Comparison of ENCODE assay signal across 11 cellular contexts in genomic region chr3:48112813-48113212, GRCh38.
A peak's percentile ranks its signal among the peaks of the same experiment; 100 is the strongest.
DNase-seq lines count a peak whose midpoint lies in the region; ATAC-seq and TF ChIP-seq lines count a peak whose summit lies in the region.
"Had no signal": no experiment of that assay in that cellular context is flagged by ENCODE, and none has a peak within 500 bp of the region (broad histone marks: within the 10 kb centered on the region; RNA-seq: fewer than 3 reads in every experiment).

No MANE protein-coding gene starts in this region.

- H3K36me3 Mint-ChIP-seq in memory B cell, result no peaks in the 10 kb centered on the region

- POLR2A ChIA-PET in OCI-LY7 (lab: Charles Lee), result interaction anchor here (0.6 kb wide), 1 partner anchor 297 kb away, joined by 4 read pairs; no protein-coding TSS in a partner anchor

- H3K36me3 ChIP-seq in OCI-LY7 (ENCODE audit: insufficient read depth, low read length), result no peaks in the 10 kb centered on the region
- H3K36me3 ChIP-seq: vagina, WERI-Rb-1 had no signal

- intact Hi-C loops in OCI-LY7 (cut with micrococcal nuclease; ENCODE audit: unreplicated experiment), result no loop called here

- H3K4me1 Mint-ChIP-seq in memory B cell, result peaks cover 10% of the 10 kb centered on the region

- no peaks in the 10 kb centered on the region for H3K79me2 ChIP-seq in OCI-LY7 (ENCODE audit: insufficient read depth, low read depth, low read length)

- no peak overlapping the region for H2AFZ ChIP-seq in OCI-LY7 (ENCODE audit: low read length)

- CTCF ChIA-PET in OCI-LY7 (lab: Charles Lee; ENCODE audit: unreplicated experiment), result interaction anchor here (0.6 kb wide), 1 partner anchor 444 kb away, joined by 4 read pairs; no protein-coding TSS in a partner anchor

- ATAC-seq in GM21717 (IDR thresholded peaks at IDR 0.05; ENCODE audit: unreplicated experiment), result peak; percentile 26
- ATAC-seq in memory B cell (ENCODE audit: low read depth), result no peak
- ATAC-seq in HG03521 (IDR thresholded peaks at IDR 0.05; ENCODE audit: unreplicated experiment), result no peak

- no peaks in the 10 kb centered on the region for H3K9me3 Mint-ChIP-seq in memory B cell

- no peak overlapping the region for H3K4me3 ChIP-seq in OCI-LY7 (ENCODE audit: low read depth, low read length, poor library complexity, severe bottlenecking)
- H3K4me3 ChIP-seq: vagina had no signal

- peak overlapping the region; percentile 65 for H3K4me3 Mint-ChIP-seq in memory B cell
- H3K4me3 Mint-ChIP-seq: endodermal cell had no signal

- no peaks in the 10 kb centered on the region for H3K4me1 ChIP-seq in OCI-LY7 (ENCODE audit: insufficient read depth, low read length, poor library complexity, severe bottlenecking)
- H3K4me1 ChIP-seq: vagina had no signal

- H3K4me2 ChIP-seq in OCI-LY7 (ENCODE audit: low read length), result peak overlapping the region; percentile 1; the same call in 1 of the 2 replicates

- DNase-seq in EH (ENCODE audit: low read depth), result peak; percentile 6
- DNase-seq in OCI-LY7 (ENCODE audit: low spot score), result no peak
- DNase-seq in memory B cell (ENCODE audit: low spot score in 2 of 2), result no peak
- no peak for DNase-seq in hepatic stellate cell (ENCODE audit: low spot score)
- DNase-seq in C1 segment of cervical spinal cord (lab: John Stamatoyannopoulos, UW), result no peak
- no peak for DNase-seq in NCI-H128 (lab: John Stamatoyannopoulos, UW; ENCODE audit: unreplicated experiment)
- DNase-seq: endodermal cell, WERI-Rb-1 had no signal

- H3K27ac ChIP-seq in OCI-LY7 (ENCODE audit: low read depth, low read length, poor library complexity, severe bottlenecking), result no peak overlapping the region
- H3K27ac ChIP-seq: vagina, WERI-Rb-1 had no signal

- BruUV-seq in OCI-LY7 (replicated peaks; lab: Mats Ljungman, UMichigan), result no TSS peak

- H3K27me3 Mint-ChIP-seq in memory B cell, result no peaks in the 10 kb centered on the region

- no peak for TF ChIP-seq CTCF in OCI-LY7 (conservative IDR thresholded peaks at IDR 0.05; ENCODE audit: low read length)

- no peaks in the 10 kb centered on the region for H4K20me1 ChIP-seq in OCI-LY7 (ENCODE audit: insufficient read depth, low read length)

- H3K9me3 ChIP-seq in OCI-LY7 (ENCODE audit: low read length), result peaks cover 8% of the 10 kb centered on the region; the same call in 1 of the 2 replicates
- H3K9me3 ChIP-seq: vagina had no signal

- H3K9me2 ChIP-seq in OCI-LY7 (ENCODE audit: insufficient read depth, low read length), result no peaks in the 10 kb centered on the region

- H3K27ac Mint-ChIP-seq in memory B cell, result peak overlapping the region; percentile 71
- H3K27ac Mint-ChIP-seq: endodermal cell had no signal
